Comparison of ENCODE assay signal across 30 cellular contexts in the genomic region with DNA sequence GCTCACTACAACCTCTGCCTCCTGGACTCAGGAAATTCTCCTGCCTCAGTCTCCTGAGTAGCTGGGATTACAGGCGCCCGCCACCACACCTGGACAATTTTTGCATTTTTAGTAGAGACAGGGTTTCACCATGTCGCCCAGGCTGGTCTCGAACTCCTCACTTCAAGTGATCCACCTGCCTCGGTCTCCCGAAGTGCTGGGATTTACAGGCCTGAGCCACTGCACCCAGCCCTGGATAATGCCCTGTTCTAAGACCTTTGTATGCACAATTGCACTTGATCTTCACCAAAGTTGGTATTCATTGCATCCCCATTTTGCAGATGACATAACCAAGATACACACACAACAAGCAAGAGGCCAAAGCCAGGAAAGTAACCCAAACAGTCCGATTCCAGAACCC.
"Had no signal": no experiment of that assay in that cellular context is flagged by ENCODE, and none has a peak within 500 bp of the region (broad histone marks: within the 10 kb centered on the region; RNA-seq: fewer than 3 reads in every experiment).

No MANE protein-coding gene starts in this region.

- ATAC-seq: effector memory CD8-positive, alpha-beta T cell; left colon; lower lobe of right lung; mucosa of descending colon; natural killer cell treated with Interleukin-12 subunit alpha and Interleukin-12 subunit beta and Interleukin-15 and Interleukin-18, amount 100 ng/mL, for 72 hours; pancreas; right cardiac atrium; stimulated activated naive CD8-positive, alpha-beta T cell treated with anti-CD3 and anti-CD28 coated beads, Interleukin-15, Interleukin-2, amounts not matched to agents 100 U/mL and 50 U/mL, for 24 hours had no signal

- H3K4me1 ChIP-seq: esophagus squamous epithelium, lower lobe of right lung, testis, uterus had no signal

- H3K4me1 Mint-ChIP-seq: stimulated activated memory B cell treated with anti-CD40 and anti-IgM and Interleukin-4, amounts not matched to agents 10 μg/mL and 1 μg/mL and 100 μg/mL, for 72 hours had no signal

- H3K9me3 ChIP-seq: esophagus squamous epithelium, left ventricle myocardium inferior, lower lobe of right lung, mucosa of descending colon, neutrophil, pancreas, sigmoid colon, testis, uterus had no signal

- H3K4me3 Mint-ChIP-seq: effector memory CD8-positive, alpha-beta T cell; immature natural killer cell; mesothelial cell of epicardium; natural killer cell treated with Interleukin-12 subunit alpha and Interleukin-12 subunit beta and Interleukin-15 and Interleukin-18, amount 100 ng/mL, for 72 hours; neural crest cell; stimulated activated memory B cell treated with anti-CD40 and anti-IgM and Interleukin-4, amounts not matched to agents 10 μg/mL and 1 μg/mL and 100 μg/mL, for 72 hours; type B pancreatic cell had no signal

- H3K27ac Mint-ChIP-seq: effector memory CD8-positive, alpha-beta T cell; mesothelial cell of epicardium; stimulated activated memory B cell treated with anti-CD40 and anti-IgM and Interleukin-4, amounts not matched to agents 10 μg/mL and 1 μg/mL and 100 μg/mL, for 72 hours; type B pancreatic cell had no signal

- H3K4me3 ChIP-seq: esophagus squamous epithelium, left ventricle myocardium inferior, lower lobe of right lung, mucosa of descending colon, pancreas, sigmoid colon, testis, tibial artery, uterus had no signal

- H3K27me3 Mint-ChIP-seq: progenitor cell of endocrine pancreas had no signal

- H3K27ac ChIP-seq: esophagus squamous epithelium, left ventricle myocardium inferior, lower lobe of right lung, neutrophil, pancreas, sigmoid colon, testis, tibial artery, uterus had no signal

- H3K27me3 ChIP-seq: pancreas, testis, uterus had no signal

- H3K9me3 Mint-ChIP-seq: effector memory CD8-positive, alpha-beta T cell; immature natural killer cell; mesothelial cell of epicardium; natural killer cell treated with Interleukin-12 subunit alpha and Interleukin-12 subunit beta and Interleukin-15 and Interleukin-18, amount 100 ng/mL, for 72 hours; neural crest cell; stimulated activated memory B cell treated with anti-CD40 and anti-IgM and Interleukin-4, amounts not matched to agents 10 μg/mL and 1 μg/mL and 100 μg/mL, for 72 hours had no signal

- H3K36me3 Mint-ChIP-seq: immature natural killer cell; mesothelial cell of epicardium; naive B cell; natural killer cell treated with Interleukin-12 subunit alpha and Interleukin-12 subunit beta and Interleukin-15 and Interleukin-18, amount 100 ng/mL, for 72 hours; stimulated activated memory B cell treated with anti-CD40 and anti-IgM and Interleukin-4, amounts not matched to agents 10 μg/mL and 1 μg/mL and 100 μg/mL, for 72 hours; type B pancreatic cell had no signal

- H3K36me3 ChIP-seq: esophagus squamous epithelium, left ventricle myocardium inferior, lower lobe of right lung, neutrophil, pancreas, sigmoid colon, tibial artery, uterus had no signal

- DNase-seq: cortex of kidney; effector memory CD8-positive, alpha-beta T cell; erythroblast; esophagus squamous epithelium; foreskin melanocyte; hypothalamus; immature natural killer cell; islet precursor cell; kidney glomerular epithelial cell; left colon; left ventricle myocardium inferior; lower lobe of right lung; mucosa of descending colon; naive B cell; pancreas; right cardiac atrium; sigmoid colon; stimulated activated CD4-positive, alpha-beta T cell treated with anti-CD3 and anti-CD28 coated beads, Interleukin-4, amount 100 ng/mL, for 4 hours; stimulated activated naive CD8-positive, alpha-beta T cell treated with anti-CD3 and anti-CD28 coated beads, Interleukin-15, Interleukin-2, amounts not matched to agents 100 U/mL and 50 U/mL, for 24 hours; substantia nigra; testis; tibial artery; uterus had no signal
